ENCODE assay signal across 24 cellular contexts in the genomic region with DNA sequence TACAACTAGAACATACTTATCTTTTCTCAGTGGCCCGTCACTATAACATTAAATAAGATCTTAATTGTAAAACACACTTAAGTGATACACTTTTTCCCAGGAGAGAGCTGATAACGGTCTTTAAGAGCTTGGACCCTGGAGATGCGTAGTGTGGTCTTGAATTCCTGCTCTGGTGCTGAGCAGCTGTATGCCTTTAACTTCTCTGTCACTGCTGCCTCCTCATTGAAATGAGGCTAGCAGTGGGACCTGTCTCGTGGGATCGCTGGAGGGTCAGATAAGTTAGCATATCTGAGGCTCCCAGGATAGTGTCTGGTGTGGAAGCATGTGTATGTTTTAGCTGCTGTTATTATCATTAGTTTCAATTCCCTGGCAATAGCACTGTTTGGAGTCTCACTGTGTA.
"Had no signal": no experiment of that assay in that cellular context is flagged by ENCODE, and none has a peak within 500 bp of the region (broad histone marks: within the 10 kb centered on the region; RNA-seq: fewer than 3 reads in every experiment).

No MANE protein-coding gene starts in this region.

- H3K9me3 ChIP-seq: colonic mucosa, prostate gland, vagina had no signal

- H3K27ac ChIP-seq: breast epithelium, colonic mucosa, dorsolateral prefrontal cortex, pancreas, prostate gland, spleen, thoracic aorta, upper lobe of left lung, vagina had no signal

- H3K4me1 ChIP-seq: breast epithelium, colonic mucosa, prostate gland had no signal

- DNase-seq: activated CD4-positive, alpha-beta T cell treated with anti-CD3 and anti-CD28 coated beads for 36 hours; activated CD4-positive, CD25-positive, alpha-beta regulatory T cell; activated CD8-positive, alpha-beta memory T cell treated with anti-CD3 and anti-CD28 coated beads, Interleukin-2, amount 10 ng/mL, durations not matched to agents 7 days and 5 days; activated CD8-positive, alpha-beta T cell treated with anti-CD3 and anti-CD28 coated beads, Interleukin-2, amount 10 ng/mL, durations not matched to agents 7 days and 5 days; activated naive CD4-positive, alpha-beta T cell; activated T-cell treated with anti-CD3 and anti-CD28 coated beads, Interleukin-2, amount 50 U/mL, for 48 hours; colonic mucosa; dorsolateral prefrontal cortex; effector memory CD4-positive, alpha-beta T cell; erythroblast; foreskin fibroblast; islet precursor cell; midbrain; naive thymus-derived CD4-positive, alpha-beta T cell; nucleus accumbens; pancreas; spleen; stimulated activated naive CD4-positive, alpha-beta T cell treated with Interleukin-2 at 50 U/mL for 16 hours had no signal

- ATAC-seq: activated CD4-positive, alpha-beta T cell treated with anti-CD3 and anti-CD28 coated beads for 36 hours; activated CD8-positive, alpha-beta memory T cell treated with anti-CD3 and anti-CD28 coated beads, Interleukin-2, amount 10 ng/mL, durations not matched to agents 7 days and 5 days; activated CD8-positive, alpha-beta T cell treated with anti-CD3 and anti-CD28 coated beads, Interleukin-2, amount 10 ng/mL, durations not matched to agents 7 days and 5 days; activated naive CD4-positive, alpha-beta T cell treated with anti-CD3 and anti-CD28 coated beads, Interleukin-2, amount 50 U/mL, for 72 hours; naive thymus-derived CD4-positive, alpha-beta T cell; pancreas had no signal

- H3K4me3 ChIP-seq: breast epithelium, colonic mucosa, dorsolateral prefrontal cortex, pancreas, prostate gland, spleen, thoracic aorta, upper lobe of left lung, vagina had no signal

- H3K27me3 ChIP-seq: breast epithelium, colonic mucosa, dorsolateral prefrontal cortex, pancreas, spleen, upper lobe of left lung, vagina had no signal

- H3K36me3 ChIP-seq: breast epithelium, colonic mucosa, pancreas, prostate gland, spleen, thoracic aorta, upper lobe of left lung, vagina had no signal
